ENCODE assay signal across 8 cellular contexts in genomic region chr18:21111351-21112139, GRCh38. TPM values are rescaled to one million over a fixed set of nuclear protein-coding genes. Genes with fewer than 3 reads are reported as not detected.
DNase-seq lines count a peak whose midpoint lies in the region; ATAC-seq and TF ChIP-seq lines count a peak whose summit lies in the region.

TSS of gene ROCK1 (minus strand) at chr18:21111813. CDS start at chr18:21110910, 903 bp downstream.

- DNase-seq in COLO668 (lab: John Stamatoyannopoulos, UW; ENCODE audit: unreplicated experiment) (peak; percentile 99), GM20000 (ENCODE audit: low spot score) (peak; percentile 97), HS-5 (ENCODE audit: low read depth) (peak; percentile 70), NK-92 (lab: John Stamatoyannopoulos, UW; ENCODE audit: unreplicated experiment) (peak; percentile 90), lower lobe of right lung (peak; percentile 100)
- peak; percentile 97 to 99 for DNase-seq in activated CD8-positive, alpha-beta memory T cell treated with anti-CD3 and anti-CD28 coated beads for 1 hour (ENCODE audit: extremely low read depth in 1 of 2, low read depth in 1 of 2)
- DNase-seq in stimulated activated CD4-positive, alpha-beta T cell treated with anti-CD3 and anti-CD28 coated beads, TNF-alpha, amount 100 ng/mL, for 1 hour (ENCODE audit: low read depth in 3 of 3, low spot score in 1 of 3) = peak; percentile 97 to 99 (median 98)

- ATAC-seq in lower lobe of right lung = peak; percentile 96 to 98

- WGBS in ectodermal cell, 2 experiments = 0% methylated on average over 80 of the region's 80 CpGs

- H3K4me3 ChIP-seq in ectodermal cell (ENCODE audit: insufficient read depth, low read depth, low read length) = peak within 1 kb of the TSS; percentile 90
- peak within 1 kb of the TSS; percentile 97 for H3K4me3 ChIP-seq in lower lobe of right lung

- H3K36me3 ChIP-seq in ectodermal cell (ENCODE audit: control insufficient read depth, insufficient read depth, low read length) = no peaks in the 10 kb centered on the region
- H3K36me3 ChIP-seq in lower lobe of right lung = no peaks in the 10 kb centered on the region

- TF ChIP-seq CTCF in GM20000 (IDR thresholded peaks at IDR 0.05; ENCODE audit: extremely low read depth, missing control alignments) = no peak
- TF ChIP-seq CTCF in lower lobe of right lung (IDR thresholded peaks at IDR 0.05) = no peak

- H3K9me3 ChIP-seq in ectodermal cell (ENCODE audit: control insufficient read depth, low read length) (no peaks in the 10 kb centered on the region), lower lobe of right lung (no peaks in the 10 kb centered on the region)

- H3K27ac ChIP-seq in ectodermal cell (ENCODE audit: insufficient read depth, low read depth, low read length, poor library complexity, severe bottlenecking) (peak within 1 kb of the TSS; percentile 85), lower lobe of right lung (peak within 1 kb of the TSS; percentile 98)

- peaks cover 6% of the 10 kb centered on the region for H3K4me1 ChIP-seq in ectodermal cell (ENCODE audit: control insufficient read depth, insufficient read depth, low read length)
- H3K4me1 ChIP-seq in lower lobe of right lung = peaks cover 31% of the 10 kb centered on the region

- peaks cover 18% of the 10 kb centered on the region for H3K27me3 ChIP-seq in ectodermal cell (ENCODE audit: control insufficient read depth, insufficient read depth, low read length, poor library complexity, severe bottlenecking)
- H3K27me3 ChIP-seq in lower lobe of right lung (ENCODE audit: low read depth) = no peaks in the 10 kb centered on the region

- intact Hi-C loops in lower lobe of right lung (cut with DNase I) = loop anchor here (10.0 kb wide), 1 partner anchor 53 kb away; no protein-coding TSS in a partner anchor

RNA-seq across cellular contexts. Expression of gene ROCK1, which starts in this region (rescaled TPM):
- 41.2 TPM for polyA plus RNA-seq in ectodermal cell (2013, experiment 1 of 4)
- 44.8 TPM for polyA plus RNA-seq in ectodermal cell (2013, experiment 2 of 4)
- polyA plus RNA-seq in ectodermal cell (2013, experiment 3 of 4) = 36.2 TPM
- polyA plus RNA-seq in ectodermal cell (2013, experiment 4 of 4) = 38.6 TPM
- 67.0 TPM for total RNA-seq in lower lobe of right lung

Comparison
In these comparisons a context has a peak if more than half of its experiments do, and no peak if none do; other contexts are left out.
1. Peak in every context shown above with its lines: DNase-seq, ATAC-seq, H3K4me3 ChIP-seq and H3K27ac ChIP-seq.